23 cellular contexts compared by ENCODE assay signal in the genomic region with DNA sequence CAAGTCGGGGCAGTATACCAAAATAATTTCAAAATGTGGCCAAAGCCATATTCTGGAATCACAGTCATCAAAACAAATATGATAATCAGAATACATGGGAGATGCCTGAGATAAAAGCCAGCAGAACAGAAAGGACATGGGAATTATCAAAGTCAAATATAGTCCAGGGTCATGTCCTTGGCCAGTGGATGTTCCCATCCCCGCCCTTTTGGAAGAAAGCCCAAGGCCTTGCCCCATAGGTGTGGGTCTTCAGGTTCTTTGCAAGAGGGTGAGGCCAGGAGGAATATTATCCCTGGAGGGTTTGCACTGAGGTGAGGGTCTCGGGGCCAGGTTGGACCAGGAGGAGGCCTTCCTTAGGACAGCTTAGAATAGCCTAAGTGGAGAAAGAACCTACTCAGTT. TPM values are rescaled to one million over a fixed set of nuclear protein-coding genes. Genes with fewer than 3 reads are reported as not detected.
DNase-seq lines count a peak whose midpoint lies in the region; ATAC-seq and TF ChIP-seq lines count a peak whose summit lies in the region.
"Had no signal": no experiment of that assay in that cellular context is flagged by ENCODE, and none has a peak within 500 bp of the region (broad histone marks: within the 10 kb centered on the region; RNA-seq: fewer than 3 reads in every experiment).

No MANE protein-coding gene starts in this region.

- H3K27ac Mint-ChIP-seq in activated T-helper 17 cell treated with anti-CD3 and anti-CD28 coated beads, Interleukin-2, amount 50 U/mL, for 72 hours: no peak overlapping the region
- H3K27ac Mint-ChIP-seq: activated CD4-positive, alpha-beta T cell treated with anti-CD3 and anti-CD28 coated beads, Interleukin-2, amount 10 ng/mL, durations not matched to agents 24 days and 14 days; natural killer cell had no signal

- no peaks in the 10 kb centered on the region for H3K9me3 Mint-ChIP-seq in activated T-helper 17 cell treated with anti-CD3 and anti-CD28 coated beads, Interleukin-2, amount 50 U/mL, for 72 hours
- H3K9me3 Mint-ChIP-seq: activated CD4-positive, alpha-beta T cell treated with anti-CD3 and anti-CD28 coated beads, Interleukin-2, amount 10 ng/mL, durations not matched to agents 24 days and 14 days; activated T-cell treated with anti-CD3 and anti-CD28 coated beads, Interleukin-2, amount 50 U/mL, for 4 hours; natural killer cell had no signal

- no peaks in the 10 kb centered on the region for H3K9me3 ChIP-seq in right atrium auricular region
- no peaks in the 10 kb centered on the region for H3K9me3 ChIP-seq in psoas muscle
- H3K9me3 ChIP-seq in upper lobe of left lung: no peaks in the 10 kb centered on the region
- H3K9me3 ChIP-seq in Peyer's patch: no peaks in the 10 kb centered on the region

- H3K4me3 ChIP-seq in dorsolateral prefrontal cortex: no peak overlapping the region
- no peak overlapping the region for H3K4me3 ChIP-seq in right atrium auricular region
- H3K4me3 ChIP-seq in psoas muscle: no peak overlapping the region
- no peak overlapping the region for H3K4me3 ChIP-seq in upper lobe of left lung
- H3K4me3 ChIP-seq in Peyer's patch: no peak overlapping the region

- peak overlapping the region in 35 of 59 donors; percentile 0 to 77 (median 53) for H3K27ac ChIP-seq in dorsolateral prefrontal cortex
- H3K27ac ChIP-seq in right atrium auricular region: peak overlapping the region; percentile 79 to 83
- H3K27ac ChIP-seq in psoas muscle: no peak overlapping the region
- peak overlapping the region; percentile 2 to 62 (median 22) for H3K27ac ChIP-seq in upper lobe of left lung
- peak overlapping the region in 1 of 4 donors; percentile 66 for H3K27ac ChIP-seq in Peyer's patch
- H3K27ac ChIP-seq: brain microvascular endothelial cell, epithelial cell of prostate had no signal

- 51 to 71% (median 53%) methylated on average over 3 of the region's 3 CpGs for WGBS in psoas muscle, 3 donors
- 63 to 67% methylated on average over 3 of the region's 3 CpGs for WGBS in upper lobe of left lung, 2 donors

- no peaks in the 10 kb centered on the region for H3K27me3 ChIP-seq in dorsolateral prefrontal cortex
- no peaks in the 10 kb centered on the region for H3K27me3 ChIP-seq in right atrium auricular region
- H3K27me3 ChIP-seq in psoas muscle (ENCODE audit: insufficient read depth in 3 of 3, low read length in 2 of 3): no peaks in the 10 kb centered on the region
- H3K27me3 ChIP-seq in upper lobe of left lung: no peaks in the 10 kb centered on the region
- H3K27me3 ChIP-seq in Peyer's patch: no peaks in the 10 kb centered on the region

- TF ChIP-seq EP300 in upper lobe of left lung (IDR thresholded peaks at IDR 0.05): no peak

- H3K4me3 Mint-ChIP-seq in activated T-helper 17 cell treated with anti-CD3 and anti-CD28 coated beads, Interleukin-2, amount 50 U/mL, for 72 hours: no peak overlapping the region
- H3K4me3 Mint-ChIP-seq: activated CD4-positive, alpha-beta T cell treated with anti-CD3 and anti-CD28 coated beads, Interleukin-2, amount 10 ng/mL, durations not matched to agents 24 days and 14 days; activated T-cell treated with anti-CD3 and anti-CD28 coated beads, Interleukin-2, amount 50 U/mL, for 4 hours; natural killer cell had no signal

- TF ChIP-seq CTCF in dorsolateral prefrontal cortex (IDR thresholded peaks at IDR 0.05 in 54 of 56, conservative IDR thresholded peaks at IDR 0.05 in 2 of 56; ENCODE audit: low read depth in 1 of 56, partially characterized antibody in 56 of 56): no peak
- TF ChIP-seq CTCF in right atrium auricular region (IDR thresholded peaks at IDR 0.05): no peak
- TF ChIP-seq CTCF in psoas muscle (IDR thresholded peaks at IDR 0.05): no peak
- no peak for TF ChIP-seq CTCF in upper lobe of left lung (IDR thresholded peaks at IDR 0.05)
- no peak for TF ChIP-seq CTCF in Peyer's patch (IDR thresholded peaks at IDR 0.05)

- peak in 3 of 4 donors; percentile 3 to 32 (median 4) for ATAC-seq in psoas muscle
- ATAC-seq in upper lobe of left lung (ENCODE audit: low FRiP score in 2 of 2): no peak
- no peak for ATAC-seq in activated T-helper 17 cell treated with anti-CD3 and anti-CD28 coated beads, Interleukin-2, amount 50 U/mL, for 72 hours (replicated peaks)
- no peak for ATAC-seq in HG02642 (IDR thresholded peaks at IDR 0.05; ENCODE audit: poor library complexity, unreplicated experiment)
- ATAC-seq: activated T-cell treated with anti-CD3 and anti-CD28 coated beads, Interleukin-2, amount 50 U/mL, for 4 hours; natural killer cell had no signal

- no peak for TF ChIP-seq POLR2A in upper lobe of left lung (IDR thresholded peaks at IDR 0.05)
- TF ChIP-seq POLR2A in Peyer's patch (IDR thresholded peaks at IDR 0.05): no peak

- H3K36me3 ChIP-seq in right atrium auricular region (no peaks in the 10 kb centered on the region), psoas muscle (ENCODE audit: insufficient read depth in 1 of 2, low read depth in 1 of 2) (no peaks in the 10 kb centered on the region), upper lobe of left lung (no peaks in the 10 kb centered on the region), Peyer's patch (no peaks in the 10 kb centered on the region)
- H3K36me3 ChIP-seq: brain microvascular endothelial cell had no signal

- H3K27me3 Mint-ChIP-seq in activated T-helper 17 cell treated with anti-CD3 and anti-CD28 coated beads, Interleukin-2, amount 50 U/mL, for 72 hours: peaks cover 21% of the 10 kb centered on the region

- peaks cover 0 to 70% of the 10 kb centered on the region in 2 donors for H3K4me1 ChIP-seq in right atrium auricular region
- H3K4me1 ChIP-seq in psoas muscle: peaks cover 12% of the 10 kb centered on the region
- H3K4me1 ChIP-seq in upper lobe of left lung: peaks cover 36 to 63% (median 52%) of the 10 kb centered on the region in 4 donors
- peaks cover 0 to 36% (median 0%) of the 10 kb centered on the region in 4 donors for H3K4me1 ChIP-seq in Peyer's patch

- intact Hi-C loops in dorsolateral prefrontal cortex (cut with DNase I) (no loop called here), psoas muscle (cut with DNase I) (loop anchor here (10.0 kb wide), 2 partner anchors 368 to 378 kb away; no protein-coding TSS in a partner anchor)

- H3K4me1 Mint-ChIP-seq in activated T-helper 17 cell treated with anti-CD3 and anti-CD28 coated beads, Interleukin-2, amount 50 U/mL, for 72 hours: no peaks in the 10 kb centered on the region
- H3K4me1 Mint-ChIP-seq: activated CD4-positive, alpha-beta T cell treated with anti-CD3 and anti-CD28 coated beads, Interleukin-2, amount 10 ng/mL, durations not matched to agents 24 days and 14 days; natural killer cell had no signal

- no peaks in the 10 kb centered on the region for H3K36me3 Mint-ChIP-seq in activated T-helper 17 cell treated with anti-CD3 and anti-CD28 coated beads, Interleukin-2, amount 50 U/mL, for 72 hours (ENCODE audit: low read depth)
- H3K36me3 Mint-ChIP-seq: natural killer cell had no signal

- DNase-seq in dorsolateral prefrontal cortex (no peak), right atrium auricular region (ENCODE audit: low spot score) (no peak), psoas muscle (no peak), upper lobe of left lung (no peak), NCI-H526 (lab: John Stamatoyannopoulos, UW) (no peak), Peyer's patch (no peak)
- DNase-seq: activated CD4-positive, alpha-beta T cell treated with anti-CD3 and anti-CD28 coated beads, Interleukin-2, amount 10 ng/mL, durations not matched to agents 24 days and 14 days; activated naive CD4-positive, alpha-beta T cell; activated T-cell treated with anti-CD3 and anti-CD28 coated beads, Interleukin-2, amount 50 U/mL, for 4 hours; brain microvascular endothelial cell; COR-L47; effector CD8-positive, alpha-beta T cell; IMR-90; natural killer cell; NCI-H1048; NCI-H1694 treated with DMSO at 0.1 percent for 48 hours; stimulated activated CD4-positive, alpha-beta T cell treated with anti-CD3 and anti-CD28 coated beads, Interleukin-15, amount 100 ng/mL, for 24 hours; stimulated activated naive CD4-positive, alpha-beta T cell treated with Interleukin-2 at 50 U/mL for 16 hours; SW 1271; T1000 had no signal

RNA-seq across cellular contexts. Expression of gene CSNK2A3, which starts 53.6 kb away (rescaled TPM):
- total RNA-seq in dorsolateral prefrontal cortex (1 to 10 TPM; 1.4 to 9.6 (median 4.7) TPM), right atrium auricular region (1 to 10 TPM in 1 of 2 donors, under 1 TPM in 1; 0.75 to 1.3 TPM), psoas muscle (1 to 10 TPM in 2 of 4 donors, under 1 TPM in 1, not detected in 1; 0.52 to 2.0 (median 1.2) TPM), upper lobe of left lung (10 to 100 TPM in 1 of 6 donors, 1 to 10 TPM in 5; 2.0 to 18.9 (median 5.3) TPM), Peyer's patch (1 to 10 TPM in 3 of 4 donors, not detected in 1; 1.6 to 8.3 (median 2.0) TPM)
- polyA plus RNA-seq in psoas muscle: 1 to 10 TPM in 2 of 3 donors, under 1 TPM in 1; 0.86 to 1.6 (median 1.5) TPM
- 1 to 10 TPM in 1 of 2 donors, under 1 TPM in 1; 0.85 to 1.7 TPM for total RNA-seq in activated T-helper 17 cell treated with anti-CD3 and anti-CD28 coated beads, Interleukin-2, amount 50 U/mL, for 72 hours

Comparison
In these comparisons a context has a peak if more than half of its experiments do, and no peak if none do; other contexts are left out.
1. ATAC-seq: peak in psoas muscle (3 of 4); none in upper lobe of left lung (0 of 2), activated T-helper 17 cell treated with anti-CD3 and anti-CD28 coated beads, Interleukin-2, amount 50 U/mL, for 72 hours (single experiment) and HG02642 (single experiment).
2. intact Hi-C loops: an anchor here in psoas muscle (10.0 kb wide); none called in dorsolateral prefrontal cortex.